In genomic region chr10:60358282-60358681, GRCh38 we compare ENCODE assay signal across 12 cellular contexts. TPM values are rescaled to one million over a fixed set of nuclear protein-coding genes. Genes with fewer than 3 reads are reported as not detected.
DNase-seq lines count a peak whose midpoint lies in the region; ATAC-seq, FAIRE-seq and TF ChIP-seq lines count a peak whose summit lies in the region.
"Had no signal": no experiment of that assay in that cellular context is flagged by ENCODE, and none has a peak within 500 bp of the region (broad histone marks: within the 10 kb centered on the region; RNA-seq: fewer than 3 reads in every experiment).

No MANE protein-coding gene starts in this region.

- no peak overlapping the region for H3K27ac Mint-ChIP-seq in effector memory CD8-positive, alpha-beta T cell

- no peaks in the 10 kb centered on the region for H3K9me3 Mint-ChIP-seq in effector memory CD8-positive, alpha-beta T cell

- no peak for TF ChIP-seq POLR2A in GM12891 (IDR thresholded peaks at IDR 0.05; ENCODE audit: low read depth, low read length)

- H3K36me3 Mint-ChIP-seq in effector memory CD8-positive, alpha-beta T cell (ENCODE audit: insufficient read depth), result no peaks in the 10 kb centered on the region

- H3K4me1 Mint-ChIP-seq in effector memory CD8-positive, alpha-beta T cell (ENCODE audit: low read depth in 2 of 2), result no peaks in the 10 kb centered on the region

- H3K27me3 Mint-ChIP-seq in effector memory CD8-positive, alpha-beta T cell, result no peaks in the 10 kb centered on the region

- DNase-seq in GM12891 (ENCODE audit: insufficient read length, low spot score), result peak; percentile 7
- DNase-seq in GM19239 (ENCODE audit: insufficient read length, low spot score), result no peak
- no peak for DNase-seq in CD1c-positive myeloid dendritic cell (ENCODE audit: extremely low spot score)
- DNase-seq in effector memory CD8-positive, alpha-beta T cell, result no peak
- DNase-seq in activated effector memory CD4-positive, alpha-beta T cell treated with Interleukin-2 at 50 U/mL for 16 hours, result no peak
- no peak for DNase-seq in NCI-H2196 treated with DMSO at 0.1 percent for 48 hours (lab: John Stamatoyannopoulos, UW; ENCODE audit: unreplicated experiment)
- DNase-seq: head of caudate nucleus, NCI-H774, sigmoid colon had no signal

- FAIRE-seq in GM12891 (lab: Jason Lieb, UNC) (peak; percentile 69), GM19239 (lab: Jason Lieb, UNC) (peak; percentile 80)
- FAIRE-seq: K562 had no signal

- H3K4me3 Mint-ChIP-seq in effector memory CD8-positive, alpha-beta T cell, result no peak overlapping the region

- ATAC-seq in HG02678 (IDR thresholded peaks at IDR 0.05; ENCODE audit: unreplicated experiment) (peak; percentile 89), HG03460 (IDR thresholded peaks at IDR 0.05; ENCODE audit: unreplicated experiment) (peak; percentile 86)
- ATAC-seq in effector memory CD8-positive, alpha-beta T cell (replicated peaks), result no peak
- ATAC-seq: K562 had no signal

TF ChIP-seq in GM12891, 5 proteins besides CTCF, POLR2A, EP300 and RAD21:
- no peak for TF ChIP-seq POLR2AphosphoS5 (IDR thresholded peaks at IDR 0.05; ENCODE audit: low read depth, low read length)
- TF ChIP-seq SPI1 (IDR thresholded peaks at IDR 0.05; ENCODE audit: low read depth, low read length), result peak; percentile 85

RNA-seq across cellular contexts. Expression of gene ANK3, which starts 31.4 kb away (rescaled TPM):
- polyA plus RNA-seq in GM12891 (2012; ENCODE audit: low read depth, missing spikeins), result 0.15 TPM
